In genomic region chr16:89651584-89651983, GRCh38 we compare ENCODE assay signal across 20 cellular contexts. TPM values are rescaled to one million over a fixed set of nuclear protein-coding genes. Genes with fewer than 3 reads are reported as not detected.
DNase-seq lines count a peak whose midpoint lies in the region; ATAC-seq, FAIRE-seq and TF ChIP-seq lines count a peak whose summit lies in the region.
"Had no signal": no experiment of that assay in that cellular context is flagged by ENCODE, and none has a peak within 500 bp of the region (broad histone marks: within the 10 kb centered on the region; RNA-seq: fewer than 3 reads in every experiment).

No MANE protein-coding gene starts in this region.

- ATAC-seq in Right ventricle myocardium inferior (no peak), heart right ventricle (no peak), HepG2 (no peak), left colon (no peak), HG03342 (IDR thresholded peaks at IDR 0.05; ENCODE audit: unreplicated experiment) (no peak)
- ATAC-seq in stimulated activated effector memory CD8-positive, alpha-beta T cell treated with anti-CD3 and anti-CD28 coated beads, Interleukin-12 subunit alpha, Interleukin-12 subunit beta, amount 100 ng/mL, for 72 hours, result peak; percentile 11

- TF ChIP-seq CTCF in heart right ventricle (IDR thresholded peaks at IDR 0.05) (no peak), HepG2 (CRISPR knock-in tag; IDR thresholded peaks at IDR 0.05) (no peak), CD14-positive monocyte (IDR thresholded peaks at IDR 0.05) (no peak)

- POLR2A ChIA-PET in HepG2 (lab: Yijun Ruan, JAX), result no interaction called here

- H3K27me3 ChIP-seq in heart right ventricle, result no peaks in the 10 kb centered on the region
- no peaks in the 10 kb centered on the region for H3K27me3 ChIP-seq in HepG2 (ENCODE audit: control insufficient read depth in 1 of 2, insufficient read depth in 2 of 2, low read length in 2 of 2)
- H3K27me3 ChIP-seq: BLaER1 treated with 17β-estradiol and CSF1 and Interleukin-3, amounts not matched to agents 10 nM and 100 nM had no signal

- H3K9me3 Mint-ChIP-seq in stimulated activated effector memory CD8-positive, alpha-beta T cell treated with anti-CD3 and anti-CD28 coated beads, Interleukin-12 subunit alpha, Interleukin-12 subunit beta, amount 100 ng/mL, for 72 hours, result no peaks in the 10 kb centered on the region
- peaks cover 0 to 2% (median 0%) of the 10 kb centered on the region in 7 donors for H3K9me3 Mint-ChIP-seq in CD14-positive monocyte
- H3K9me3 Mint-ChIP-seq: CD8-positive, alpha-beta memory T cell had no signal

- DNase-seq in Right ventricle myocardium inferior (ENCODE audit: missing footprints), result peak; percentile 13
- DNase-seq in heart right ventricle, result no peak
- DNase-seq in HepG2 (ENCODE audit: low spot score), result no peak
- DNase-seq in stimulated activated effector memory CD8-positive, alpha-beta T cell treated with anti-CD3 and anti-CD28 coated beads, Interleukin-12 subunit alpha, Interleukin-12 subunit beta, amount 100 ng/mL, for 72 hours (ENCODE audit: low spot score in 2 of 2), result no peak
- DNase-seq in left colon, result no peak
- no peak for DNase-seq in CD14-positive monocyte (ENCODE audit: low spot score)
- DNase-seq: 8988T; CD4-positive, CD25-positive, alpha-beta regulatory T cell; CD8-positive, alpha-beta memory T cell; COR-L47; DMS 273 treated with DMSO at 0.1 percent for 48 hours; GM23248 had no signal

- no peak overlapping the region for H3K27ac ChIP-seq in heart right ventricle
- no peak overlapping the region for H3K27ac ChIP-seq in HepG2 (ENCODE audit: extremely low read length, insufficient read depth, low read length)
- H3K27ac ChIP-seq: BLaER1 treated with 17β-estradiol and CSF1 and Interleukin-3, amounts not matched to agents 10 nM and 100 nM; GM23248 had no signal

- H4K20me1 ChIP-seq in HepG2 (ENCODE audit: insufficient read depth, low read length), result no peaks in the 10 kb centered on the region

- H3K9me3 ChIP-seq in heart right ventricle (no peaks in the 10 kb centered on the region), HepG2 (ENCODE audit: low read length) (no peaks in the 10 kb centered on the region)
- H3K9me3 ChIP-seq: BLaER1 treated with 17β-estradiol and CSF1 and Interleukin-3, amounts not matched to agents 10 nM and 100 nM; HAP-1 had no signal

- H3K4me3 ChIP-seq in heart right ventricle (no peak overlapping the region), HepG2 (replicated peaks in 1 of 3; ENCODE audit: insufficient read depth in 1 of 3, low read depth in 2 of 3, low read length in 3 of 3) (no peak overlapping the region)
- H3K4me3 ChIP-seq: BLaER1 treated with 17β-estradiol and CSF1 and Interleukin-3, amounts not matched to agents 10 nM and 100 nM; GM23248; HAP-1 had no signal

- no peak overlapping the region for H3K9ac ChIP-seq in HepG2 (ENCODE audit: insufficient read depth, low read depth, low read length)
- H3K9ac ChIP-seq: GM23248 had no signal

- intact Hi-C loops in Right ventricle myocardium inferior (cut with DNase I), result loop anchor here (10.0 kb wide), 1 partner anchor 327 kb away; no protein-coding TSS in a partner anchor
- intact Hi-C loops in heart right ventricle (cut with DNase I), result loop anchor here in 1 of 10 donors (10.0 kb wide), 1 partner anchor 223 kb away; the partner anchor contains the start of gene TCF25
- intact Hi-C loops in HepG2 (cut with micrococcal nuclease; ENCODE audit: unreplicated experiment), result no loop called here
- intact Hi-C loops in left colon (cut with DNase I, micrococcal nuclease), result no loop called here
- intact Hi-C loops in CD14-positive monocyte (cut with micrococcal nuclease), result no loop called here

- peaks cover 0 to 1% (median 0%) of the 10 kb centered on the region in 3 donors for H3K27me3 Mint-ChIP-seq in CD14-positive monocyte (ENCODE audit: low read depth in 3 of 3)
- H3K27me3 Mint-ChIP-seq: CD4-positive, CD25-positive, alpha-beta regulatory T cell had no signal

- H3K36me3 Mint-ChIP-seq in stimulated activated effector memory CD8-positive, alpha-beta T cell treated with anti-CD3 and anti-CD28 coated beads, Interleukin-12 subunit alpha, Interleukin-12 subunit beta, amount 100 ng/mL, for 72 hours, result peaks cover 81% of the 10 kb centered on the region
- peaks cover 35 to 70% of the 10 kb centered on the region in 2 donors for H3K36me3 Mint-ChIP-seq in CD14-positive monocyte

- no peak for TF ChIP-seq RAD21 in HepG2 (CRISPR knock-in tag; IDR thresholded peaks at IDR 0.05)

- H3K4me3 Mint-ChIP-seq in stimulated activated effector memory CD8-positive, alpha-beta T cell treated with anti-CD3 and anti-CD28 coated beads, Interleukin-12 subunit alpha, Interleukin-12 subunit beta, amount 100 ng/mL, for 72 hours, result no peak overlapping the region
- H3K4me3 Mint-ChIP-seq in CD14-positive monocyte, result no peak overlapping the region
- H3K4me3 Mint-ChIP-seq: CD4-positive, CD25-positive, alpha-beta regulatory T cell had no signal

- BruUV-seq in HepG2 (replicated peaks; lab: Mats Ljungman, UMichigan), result no TSS peak

- H3K4me1 Mint-ChIP-seq in stimulated activated effector memory CD8-positive, alpha-beta T cell treated with anti-CD3 and anti-CD28 coated beads, Interleukin-12 subunit alpha, Interleukin-12 subunit beta, amount 100 ng/mL, for 72 hours, result peaks cover 12% of the 10 kb centered on the region
- H3K4me1 Mint-ChIP-seq in CD14-positive monocyte, result peaks cover 16% of the 10 kb centered on the region

- H3K4me1 ChIP-seq in heart right ventricle, result peaks cover 2 to 13% (median 5%) of the 10 kb centered on the region in 9 donors
- H3K4me1 ChIP-seq in HepG2 (ENCODE audit: insufficient read depth, low read length), result peaks cover 17% of the 10 kb centered on the region

- in situ Hi-C loops in HepG2 (cut with HindIII; ENCODE audit: extremely low pct_ligation_motif_present, low pct_unique_long_range_greater_than_20kb), result no loop called here

- no peak for TF ChIP-seq EP300 in HepG2 (IDR thresholded peaks at IDR 0.05; ENCODE audit: low read depth in 2 of 2, low read length in 2 of 2)
- TF ChIP-seq EP300 in HepG2 (CRISPR knock-in tag; IDR thresholded peaks at IDR 0.05; ENCODE audit: borderline replicate concordance), result no peak

- no peak for TF ChIP-seq POLR2A in HepG2 (IDR thresholded peaks at IDR 0.05; ENCODE audit: insufficient read depth in 1 of 2, low read depth in 2 of 2, low read length in 2 of 2)

- H3K27ac Mint-ChIP-seq in stimulated activated effector memory CD8-positive, alpha-beta T cell treated with anti-CD3 and anti-CD28 coated beads, Interleukin-12 subunit alpha, Interleukin-12 subunit beta, amount 100 ng/mL, for 72 hours, result peak overlapping the region; percentile 26
- no peak overlapping the region for H3K27ac Mint-ChIP-seq in CD14-positive monocyte
- H3K27ac Mint-ChIP-seq: CD4-positive, CD25-positive, alpha-beta regulatory T cell had no signal

- no peak for FAIRE-seq in HepG2 (lab: Jason Lieb, UNC)
- FAIRE-seq: G401.6, GM12891, GM19239 had no signal

- no peak overlapping the region for H3K4me2 ChIP-seq in HepG2 (ENCODE audit: low read depth, low read length)
- H3K4me2 ChIP-seq: BLaER1 treated with 17β-estradiol and CSF1 and Interleukin-3, amounts not matched to agents 10 nM and 100 nM had no signal

- H2AFZ ChIP-seq in HepG2 (ENCODE audit: low read length), result no peak overlapping the region
- H2AFZ ChIP-seq: GM23248 had no signal

- WGBS in heart right ventricle, 2 donors, result 89 to 95% methylated on average over 15 of the region's 15 CpGs
- 97% methylated on average over 13 of the region's 15 CpGs for WGBS in HepG2 (ENCODE audit: low lambda C conversion rate)

- H3K79me2 ChIP-seq in HepG2 (ENCODE audit: insufficient read depth, low read length), result peaks cover 21% of the 10 kb centered on the region

- H3K36me3 ChIP-seq in heart right ventricle, result peaks cover 0 to 67% (median 19%) of the 10 kb centered on the region in 9 donors
- peaks cover 22 to 37% of the 10 kb centered on the region in 2 experiments; a peak in 4 of 5 replicates for H3K36me3 ChIP-seq in HepG2 (replicated peaks in 1 of 2; ENCODE audit: control insufficient read depth in 1 of 2, insufficient read depth in 2 of 2, low read length in 2 of 2)

- CTCF ChIA-PET in HepG2 (lab: Yijun Ruan, JAX; ENCODE audit: low intra/inter-chr PET ratio, low total read pairs), result no interaction called here

RNA-seq across cellular contexts. Expression of gene CHMP1A, which starts 5.9 kb away (rescaled TPM):
- total RNA-seq in Right ventricle myocardium inferior, result 40.6 TPM
- total RNA-seq in heart right ventricle, result 10 to 100 TPM; 31.5 to 47.4 (median 36.7) TPM
- 10 to 100 TPM; 30.6 to 71.4 TPM for polyA plus RNA-seq in heart right ventricle
- total RNA-seq in HepG2 (2016; rRNA removed; fragmentation: Illumina TruSeq; extraction: Trizol), result 69.4 and 80.0 TPM in 2 replicates
- 12.3 and 14.1 TPM in 2 replicates for total RNA-seq in HepG2 (2016; cell fraction: cytosol; rRNA removed; fragmentation: Illumina TruSeq; extraction: Trizol; ENCODE audit: low read depth)
- 68.7 and 70.7 TPM in 2 replicates for total RNA-seq in HepG2 (2016; cell fraction: insoluble cytoplasmic fraction; rRNA removed; fragmentation: Illumina TruSeq; extraction: Trizol)
- 36.1 and 43.1 TPM in 2 replicates for total RNA-seq in HepG2 (2016; cell fraction: membrane; rRNA removed; fragmentation: Illumina TruSeq; extraction: Trizol)
- 43.4 and 46.6 TPM in 2 replicates for total RNA-seq in HepG2 (2016; cell fraction: nucleus; rRNA removed; fragmentation: Illumina TruSeq; extraction: Trizol)
- polyA plus RNA-seq in HepG2 (2011; rRNA removed), result 73.3 and 87.2 TPM in 2 replicates
- polyA plus RNA-seq in HepG2 (2011; cell fraction: cytosol; rRNA removed), result 71.4 and 105 TPM in 2 replicates
- polyA plus RNA-seq in HepG2 (2011; cell fraction: nucleus; rRNA removed), result 141 and 163 TPM in 2 replicates
- 39.3 and 47.1 TPM in 2 replicates for polyA plus RNA-seq in HepG2 (2012)
- polyA plus RNA-seq in HepG2 (2016; cell fraction: cytosol; fragmentation: Illumina TruSeq; extraction: Trizol; ENCODE audit: low read depth), result 9.6 and 12.7 TPM in 2 replicates
- polyA plus RNA-seq in HepG2 (2016; cell fraction: insoluble cytoplasmic fraction; fragmentation: Illumina TruSeq; extraction: Trizol; ENCODE audit: low read depth), result 89.2 and 96.6 TPM in 2 replicates
- 29.6 and 33.2 TPM in 2 replicates for polyA plus RNA-seq in HepG2 (2016; cell fraction: membrane; fragmentation: Illumina TruSeq; extraction: Trizol; ENCODE audit: low read depth)
- polyA plus RNA-seq in HepG2 (2016; cell fraction: nucleus; fragmentation: Illumina TruSeq; extraction: Trizol; ENCODE audit: insufficient read depth, low read depth), result 105 and 109 TPM in 2 replicates
- 73.7 and 140 TPM in 2 replicates for polyA minus RNA-seq in HepG2 (2011; rRNA and poly(A)+ RNA removed; ENCODE audit: low replicate concordance)
- polyA minus RNA-seq in HepG2 (2011; cell fraction: cytosol; rRNA and poly(A)+ RNA removed), result 50.0 and 50.5 TPM in 2 replicates
- 25.8 and 33.6 TPM in 2 replicates for polyA minus RNA-seq in HepG2 (2011; cell fraction: nucleus; rRNA and poly(A)+ RNA removed)
- 100 to 1,000 TPM; 154 to 157 TPM for total RNA-seq in left colon
- polyA plus RNA-seq in CD14-positive monocyte, result 10 to 100 TPM; 57.3 to 76.6 TPM

RNA-seq across cellular contexts. Expression of gene SPATA33, which starts 6.1 kb away (rescaled TPM):
- total RNA-seq in Right ventricle myocardium inferior, result 1.6 TPM
- total RNA-seq in heart right ventricle, result 1 to 10 TPM in 9 of 10 donors, under 1 TPM in 1; 0.76 to 4.6 (median 2.4) TPM
- 1 to 10 TPM; 4.1 TPM for polyA plus RNA-seq in heart right ventricle
- 11.0 and 11.2 TPM in 2 replicates for total RNA-seq in HepG2 (2016; rRNA removed; fragmentation: Illumina TruSeq; extraction: Trizol)
- 9.1 and 14.3 TPM in 2 replicates for total RNA-seq in HepG2 (2016; cell fraction: cytosol; rRNA removed; fragmentation: Illumina TruSeq; extraction: Trizol; ENCODE audit: low read depth)
- 11.7 and 12.8 TPM in 2 replicates for total RNA-seq in HepG2 (2016; cell fraction: insoluble cytoplasmic fraction; rRNA removed; fragmentation: Illumina TruSeq; extraction: Trizol)
- total RNA-seq in HepG2 (2016; cell fraction: membrane; rRNA removed; fragmentation: Illumina TruSeq; extraction: Trizol), result 14.6 and 17.6 TPM in 2 replicates
- total RNA-seq in HepG2 (2016; cell fraction: nucleus; rRNA removed; fragmentation: Illumina TruSeq; extraction: Trizol), result 9.0 and 10.4 TPM in 2 replicates
- polyA plus RNA-seq in HepG2 (2011; rRNA removed), result 5.7 and 6.3 TPM in 2 replicates
- polyA plus RNA-seq in HepG2 (2011; cell fraction: cytosol; rRNA removed), result 3.3 and 3.5 TPM in 2 replicates
- polyA plus RNA-seq in HepG2 (2011; cell fraction: nucleus; rRNA removed), result 14.9 and 16.4 TPM in 2 replicates
- 8.1 and 9.7 TPM in 2 replicates for polyA plus RNA-seq in HepG2 (2012)
- polyA plus RNA-seq in HepG2 (2016; cell fraction: cytosol; fragmentation: Illumina TruSeq; extraction: Trizol; ENCODE audit: low read depth), result 17.1 and 17.6 TPM in 2 replicates
- 12.9 and 16.7 TPM in 2 replicates for polyA plus RNA-seq in HepG2 (2016; cell fraction: insoluble cytoplasmic fraction; fragmentation: Illumina TruSeq; extraction: Trizol; ENCODE audit: low read depth)
- polyA plus RNA-seq in HepG2 (2016; cell fraction: membrane; fragmentation: Illumina TruSeq; extraction: Trizol; ENCODE audit: low read depth), result 20.1 and 25.8 TPM in 2 replicates
- polyA plus RNA-seq in HepG2 (2016; cell fraction: nucleus; fragmentation: Illumina TruSeq; extraction: Trizol; ENCODE audit: insufficient read depth, low read depth), result 25.8 and 32.4 TPM in 2 replicates
- polyA minus RNA-seq in HepG2 (2011; rRNA and poly(A)+ RNA removed; ENCODE audit: low replicate concordance), result 6.0 and 18.6 TPM in 2 replicates
- 1.4 and 1.8 TPM in 2 replicates for polyA minus RNA-seq in HepG2 (2011; cell fraction: cytosol; rRNA and poly(A)+ RNA removed)
- polyA minus RNA-seq in HepG2 (2011; cell fraction: nucleus; rRNA and poly(A)+ RNA removed), result 7.2 and 7.7 TPM in 2 replicates
- total RNA-seq in left colon, result 1 to 10 TPM; 7.1 to 9.1 TPM
- polyA plus RNA-seq in CD14-positive monocyte, result 1 to 10 TPM; 1.4 to 1.8 TPM

RNA-seq across cellular contexts. Expression of gene CDK10, which starts 34.9 kb away (rescaled TPM):
- total RNA-seq in Right ventricle myocardium inferior, result 21.9 TPM
- total RNA-seq in heart right ventricle, result 10 to 100 TPM; 14.7 to 31.4 (median 21.6) TPM
- 10 to 100 TPM; 35.9 to 63.4 TPM for polyA plus RNA-seq in heart right ventricle
- total RNA-seq in HepG2 (2016; rRNA removed; fragmentation: Illumina TruSeq; extraction: Trizol), result 1.2 and 2.5 TPM in 2 replicates
- 4.2 and 5.8 TPM in 2 replicates for total RNA-seq in HepG2 (2016; cell fraction: cytosol; rRNA removed; fragmentation: Illumina TruSeq; extraction: Trizol; ENCODE audit: low read depth)
- total RNA-seq in HepG2 (2016; cell fraction: insoluble cytoplasmic fraction; rRNA removed; fragmentation: Illumina TruSeq; extraction: Trizol), result 1.4 and 2.6 TPM in 2 replicates
- total RNA-seq in HepG2 (2016; cell fraction: membrane; rRNA removed; fragmentation: Illumina TruSeq; extraction: Trizol), result 3.5 TPM in 2 replicates
- 2.4 and 3.5 TPM in 2 replicates for total RNA-seq in HepG2 (2016; cell fraction: nucleus; rRNA removed; fragmentation: Illumina TruSeq; extraction: Trizol)
- 3.9 and 4.3 TPM in 2 replicates for polyA plus RNA-seq in HepG2 (2011; rRNA removed)
- polyA plus RNA-seq in HepG2 (2011; cell fraction: cytosol; rRNA removed), result 1.5 and 2.1 TPM in 2 replicates
- polyA plus RNA-seq in HepG2 (2011; cell fraction: nucleus; rRNA removed), result 28.1 and 29.8 TPM in 2 replicates
- polyA plus RNA-seq in HepG2 (2012), result 2.7 and 6.1 TPM in 2 replicates
- 1.1 TPM in 2 replicates for polyA plus RNA-seq in HepG2 (2016; cell fraction: cytosol; fragmentation: Illumina TruSeq; extraction: Trizol; ENCODE audit: low read depth)
- polyA plus RNA-seq in HepG2 (2016; cell fraction: insoluble cytoplasmic fraction; fragmentation: Illumina TruSeq; extraction: Trizol; ENCODE audit: low read depth), result 1.1 and 1.2 TPM in 2 replicates
- 1.0 and 1.2 TPM in 2 replicates for polyA plus RNA-seq in HepG2 (2016; cell fraction: membrane; fragmentation: Illumina TruSeq; extraction: Trizol; ENCODE audit: low read depth)
- 11.0 and 12.6 TPM in 2 replicates for polyA plus RNA-seq in HepG2 (2016; cell fraction: nucleus; fragmentation: Illumina TruSeq; extraction: Trizol; ENCODE audit: insufficient read depth, low read depth)
- polyA minus RNA-seq in HepG2 (2011; rRNA and poly(A)+ RNA removed; ENCODE audit: low replicate concordance), result 2.9 and 43.1 TPM in 2 replicates
- 1.6 and 2.8 TPM in 2 replicates for polyA minus RNA-seq in HepG2 (2011; cell fraction: cytosol; rRNA and poly(A)+ RNA removed)
- polyA minus RNA-seq in HepG2 (2011; cell fraction: nucleus; rRNA and poly(A)+ RNA removed), result 4.5 and 5.8 TPM in 2 replicates
- total RNA-seq in left colon, result 10 to 100 TPM; 86.1 to 92.7 TPM
- 10 to 100 TPM; 16.5 to 18.3 TPM for polyA plus RNA-seq in CD14-positive monocyte

RNA-seq across cellular contexts. Expression of gene DPEP1, which starts 38.1 kb away (rescaled TPM):
- total RNA-seq in Right ventricle myocardium inferior (not detected), heart right ventricle (not detected), HepG2 (2016; rRNA removed; fragmentation: Illumina TruSeq; extraction: Trizol) (19.7 and 37.6 TPM in 2 replicates), left colon (1 to 10 TPM in 1 of 2 donors, under 1 TPM in 1; 0.73 to 4.4 TPM)
- polyA plus RNA-seq in heart right ventricle (under 1 TPM in 1 of 2 donors, not detected in 1; 0.09 TPM), HepG2 (2011; rRNA removed) (40.2 and 52.2 TPM in 2 replicates), CD14-positive monocyte (not detected)
- 33.1 and 44.2 TPM in 2 replicates for total RNA-seq in HepG2 (2016; cell fraction: cytosol; rRNA removed; fragmentation: Illumina TruSeq; extraction: Trizol; ENCODE audit: low read depth)
- 22.9 and 38.8 TPM in 2 replicates for total RNA-seq in HepG2 (2016; cell fraction: insoluble cytoplasmic fraction; rRNA removed; fragmentation: Illumina TruSeq; extraction: Trizol)
- total RNA-seq in HepG2 (2016; cell fraction: membrane; rRNA removed; fragmentation: Illumina TruSeq; extraction: Trizol), result 21.1 and 25.9 TPM in 2 replicates
- 32.6 and 36.8 TPM in 2 replicates for total RNA-seq in HepG2 (2016; cell fraction: nucleus; rRNA removed; fragmentation: Illumina TruSeq; extraction: Trizol)
- 26.5 and 78.5 TPM in 2 replicates for polyA plus RNA-seq in HepG2 (2011; cell fraction: cytosol; rRNA removed)
- 52.0 and 101 TPM in 2 replicates for polyA plus RNA-seq in HepG2 (2011; cell fraction: nucleus; rRNA removed)
- 6.6 and 9.6 TPM in 2 replicates for polyA plus RNA-seq in HepG2 (2012)
- 13.7 and 15.6 TPM in 2 replicates for polyA plus RNA-seq in HepG2 (2016; cell fraction: cytosol; fragmentation: Illumina TruSeq; extraction: Trizol; ENCODE audit: low read depth)
- polyA plus RNA-seq in HepG2 (2016; cell fraction: insoluble cytoplasmic fraction; fragmentation: Illumina TruSeq; extraction: Trizol; ENCODE audit: low read depth), result 23.0 and 24.6 TPM in 2 replicates
- 18.2 and 22.6 TPM in 2 replicates for polyA plus RNA-seq in HepG2 (2016; cell fraction: membrane; fragmentation: Illumina TruSeq; extraction: Trizol; ENCODE audit: low read depth)
- polyA plus RNA-seq in HepG2 (2016; cell fraction: nucleus; fragmentation: Illumina TruSeq; extraction: Trizol; ENCODE audit: insufficient read depth, low read depth), result 75.4 and 78.7 TPM in 2 replicates
- 0.12 and 80.3 TPM in 2 replicates for polyA minus RNA-seq in HepG2 (2011; rRNA and poly(A)+ RNA removed; ENCODE audit: low replicate concordance)
- polyA minus RNA-seq in HepG2 (2011; cell fraction: cytosol; rRNA and poly(A)+ RNA removed), result 12.5 and 17.6 TPM in 2 replicates
- polyA minus RNA-seq in HepG2 (2011; cell fraction: nucleus; rRNA and poly(A)+ RNA removed), result 3.5 and 4.8 TPM in 2 replicates
- total RNA-seq: CD4-positive, CD25-positive, alpha-beta regulatory T cell; CD8-positive, alpha-beta memory T cell; GM23248; H4 had no signal
- polyA plus RNA-seq: AG04450; CD4-positive, CD25-positive, alpha-beta regulatory T cell; CD8-positive, alpha-beta memory T cell; GM23248 had no signal

RNA-seq across cellular contexts. Expression of gene SPATA2L, which starts 49.9 kb away (rescaled TPM):
- total RNA-seq in Right ventricle myocardium inferior (3.4 TPM), heart right ventricle (1 to 10 TPM; 1.9 to 4.1 (median 2.9) TPM), HepG2 (2016; rRNA removed; fragmentation: Illumina TruSeq; extraction: Trizol) (17.0 and 20.7 TPM in 2 replicates), left colon (10 to 100 TPM; 16.3 to 27.9 TPM)
- polyA plus RNA-seq in heart right ventricle (10 to 100 TPM in 1 of 2 donors, 1 to 10 TPM in 1; 3.2 to 13.0 TPM), HepG2 (2011; rRNA removed) (9.1 and 11.8 TPM in 2 replicates), CD14-positive monocyte (10 to 100 TPM in 1 of 2 donors, 1 to 10 TPM in 1; 10.0 to 15.1 TPM)
- 5.1 and 5.8 TPM in 2 replicates for total RNA-seq in HepG2 (2016; cell fraction: cytosol; rRNA removed; fragmentation: Illumina TruSeq; extraction: Trizol; ENCODE audit: low read depth)
- total RNA-seq in HepG2 (2016; cell fraction: insoluble cytoplasmic fraction; rRNA removed; fragmentation: Illumina TruSeq; extraction: Trizol), result 16.3 and 20.7 TPM in 2 replicates
- 12.5 and 13.4 TPM in 2 replicates for total RNA-seq in HepG2 (2016; cell fraction: membrane; rRNA removed; fragmentation: Illumina TruSeq; extraction: Trizol)
- 9.5 and 13.5 TPM in 2 replicates for total RNA-seq in HepG2 (2016; cell fraction: nucleus; rRNA removed; fragmentation: Illumina TruSeq; extraction: Trizol)
- polyA plus RNA-seq in HepG2 (2011; cell fraction: cytosol; rRNA removed), result 13.4 and 23.3 TPM in 2 replicates
- polyA plus RNA-seq in HepG2 (2011; cell fraction: nucleus; rRNA removed), result 26.3 and 28.3 TPM in 2 replicates
- 6.8 and 12.5 TPM in 2 replicates for polyA plus RNA-seq in HepG2 (2012)
- 3.0 and 3.1 TPM in 2 replicates for polyA plus RNA-seq in HepG2 (2016; cell fraction: cytosol; fragmentation: Illumina TruSeq; extraction: Trizol; ENCODE audit: low read depth)
- polyA plus RNA-seq in HepG2 (2016; cell fraction: insoluble cytoplasmic fraction; fragmentation: Illumina TruSeq; extraction: Trizol; ENCODE audit: low read depth), result 13.3 and 14.0 TPM in 2 replicates
- 5.3 and 7.7 TPM in 2 replicates for polyA plus RNA-seq in HepG2 (2016; cell fraction: membrane; fragmentation: Illumina TruSeq; extraction: Trizol; ENCODE audit: low read depth)
- polyA plus RNA-seq in HepG2 (2016; cell fraction: nucleus; fragmentation: Illumina TruSeq; extraction: Trizol; ENCODE audit: insufficient read depth, low read depth), result 14.9 and 15.5 TPM in 2 replicates
- 3.5 and 31.4 TPM in 2 replicates for polyA minus RNA-seq in HepG2 (2011; rRNA and poly(A)+ RNA removed; ENCODE audit: low replicate concordance)
- polyA minus RNA-seq in HepG2 (2011; cell fraction: cytosol; rRNA and poly(A)+ RNA removed), result 16.7 and 20.7 TPM in 2 replicates
- polyA minus RNA-seq in HepG2 (2011; cell fraction: nucleus; rRNA and poly(A)+ RNA removed), result 8.8 and 8.9 TPM in 2 replicates
